Comparison of ENCODE assay signal across 9 cellular contexts in the genomic region with DNA sequence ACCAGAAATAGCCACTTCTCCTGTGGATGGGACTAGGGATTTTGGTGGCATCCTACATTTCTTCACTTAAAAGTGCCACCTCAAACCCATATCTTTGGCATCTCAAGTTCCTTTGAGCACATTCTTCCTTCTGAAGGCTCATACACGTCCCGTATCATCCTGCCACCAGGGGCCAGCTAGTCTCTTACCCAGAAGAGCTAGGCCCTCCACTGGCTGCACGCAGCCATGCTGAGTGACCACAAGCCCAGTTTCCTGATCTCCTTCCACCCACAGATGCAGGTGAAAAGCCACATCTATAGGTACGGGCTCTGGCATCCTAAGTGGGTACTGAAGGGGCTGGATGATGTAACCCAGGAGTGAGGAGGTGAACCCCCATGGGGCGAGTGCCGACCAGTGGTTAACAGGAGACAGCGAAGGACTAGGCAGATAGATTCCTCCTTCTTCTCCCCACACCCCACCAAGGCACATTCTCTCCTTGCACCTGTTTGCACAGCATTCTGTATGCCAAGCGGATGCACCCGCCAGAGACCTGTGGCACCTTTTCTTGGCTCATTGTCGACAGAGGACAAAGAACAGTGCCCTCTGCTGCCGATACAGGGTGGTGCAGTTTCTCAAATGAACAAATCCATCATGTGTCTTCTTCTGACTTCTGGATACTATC. TPM values are rescaled to one million over a fixed set of nuclear protein-coding genes. Genes with fewer than 3 reads are reported as not detected.
DNase-seq lines count a peak whose midpoint lies in the region; ATAC-seq and TF ChIP-seq lines count a peak whose summit lies in the region.
"Had no signal": no experiment of that assay in that cellular context is flagged by ENCODE, and none has a peak within 500 bp of the region (broad histone marks: within the 10 kb centered on the region; RNA-seq: fewer than 3 reads in every experiment).

No MANE protein-coding gene starts in this region.

- no peak overlapping the region for H3K4me3 ChIP-seq in CD8-positive, alpha-beta memory T cell (ENCODE audit: low read length)
- H3K4me3 ChIP-seq in HFF-Myc (replicated peaks; ENCODE audit: low read depth, low read length) (no peak overlapping the region), foreskin fibroblast (ENCODE audit: low read depth in 1 of 2, low read length in 2 of 2) (no peak overlapping the region)

- POLR2A ChIA-PET in CD8-positive, alpha-beta memory T cell (lab: Charles Lee), result no interaction called here

- H3K27me3 Mint-ChIP-seq in CD8-positive, alpha-beta memory T cell, result no peaks in the 10 kb centered on the region
- H3K27me3 Mint-ChIP-seq: IgD-negative memory B cell had no signal

- no peak overlapping the region for H3K27ac ChIP-seq in CD8-positive, alpha-beta memory T cell (ENCODE audit: low read depth, low read length)

- H3K9me3 Mint-ChIP-seq in CD8-positive, alpha-beta memory T cell, result no peaks in the 10 kb centered on the region

- no peaks in the 10 kb centered on the region for H3K4me1 ChIP-seq in CD8-positive, alpha-beta memory T cell (ENCODE audit: insufficient read depth, low read length)

- H3K4me1 Mint-ChIP-seq in CD8-positive, alpha-beta memory T cell, result peaks cover 0 to 8% (median 5%) of the 10 kb centered on the region in 3 donors

- peaks cover 0 to 6% (median 0%) of the 10 kb centered on the region in 3 donors for H3K36me3 Mint-ChIP-seq in CD8-positive, alpha-beta memory T cell
- H3K36me3 Mint-ChIP-seq: IgD-negative memory B cell had no signal

- DNase-seq in CD8-positive, alpha-beta memory T cell, result peak; percentile 24 to 80 (median 39)
- DNase-seq in HFF-Myc (ENCODE audit: extremely low read depth, low read depth), result peak; percentile 11
- peak; percentile 9 for DNase-seq in OCI-M2 (lab: John Stamatoyannopoulos, UW; ENCODE audit: unreplicated experiment)
- peak; percentile 17 for DNase-seq in activated T-helper 1 cell treated with Interleukin-2 at 50 U/mL for 16 hours (ENCODE audit: low read depth)
- DNase-seq in foreskin fibroblast, result peak; percentile 18 to 70
- peak; percentile 30 for DNase-seq in putamen (ENCODE audit: low spot score)

- H3K9me3 ChIP-seq in CD8-positive, alpha-beta memory T cell (ENCODE audit: low read length), result no peaks in the 10 kb centered on the region

- H3K4me3 Mint-ChIP-seq in CD8-positive, alpha-beta memory T cell, result no peak overlapping the region

- ATAC-seq in GM21423 (IDR thresholded peaks at IDR 0.05; ENCODE audit: unreplicated experiment) (no peak), HG03039 (IDR thresholded peaks at IDR 0.05; ENCODE audit: unreplicated experiment) (no peak)

- H3K27me3 ChIP-seq in CD8-positive, alpha-beta memory T cell (ENCODE audit: insufficient read depth, low read length, poor library complexity, severe bottlenecking), result no peaks in the 10 kb centered on the region

- no peaks in the 10 kb centered on the region for H3K36me3 ChIP-seq in CD8-positive, alpha-beta memory T cell (ENCODE audit: insufficient read depth, low read length)

- TF ChIP-seq CTCF in HFF-Myc (IDR thresholded peaks at IDR 0.05; ENCODE audit: low read depth, low read length, missing control alignments) (peak; percentile 81), foreskin fibroblast (IDR thresholded peaks at IDR 0.05; ENCODE audit: low read depth, low read length) (peak; percentile 71)

- peak overlapping the region in 3 of 8 donors; percentile 42 to 95 (median 87) for H3K27ac Mint-ChIP-seq in CD8-positive, alpha-beta memory T cell
- H3K27ac Mint-ChIP-seq: IgD-negative memory B cell had no signal

- CTCF ChIA-PET in CD8-positive, alpha-beta memory T cell (lab: Charles Lee), result interaction anchor here (0.9 to 2.5 kb wide), 5 partner anchors 63 to 113 kb away, joined by 3 to 14 read pairs (median 4); no protein-coding TSS in a partner anchor

RNA-seq across cellular contexts. Expression of gene SCGB3A1, which starts 14.4 kb away (rescaled TPM):
- 1 to 10 TPM; 1.6 to 2.0 TPM for total RNA-seq in CD8-positive, alpha-beta memory T cell
- 0.95 TPM for polyA plus RNA-seq in CD8-positive, alpha-beta memory T cell
- polyA plus RNA-seq: IgD-negative memory B cell had no signal

RNA-seq across cellular contexts. Expression of gene FLT4, which starts 43.7 kb away (rescaled TPM):
- 1 to 10 TPM; 6.0 to 8.2 TPM for total RNA-seq in CD8-positive, alpha-beta memory T cell
- 12.7 TPM for polyA plus RNA-seq in CD8-positive, alpha-beta memory T cell
